28 cellular contexts compared by ENCODE assay signal in the genomic region with DNA sequence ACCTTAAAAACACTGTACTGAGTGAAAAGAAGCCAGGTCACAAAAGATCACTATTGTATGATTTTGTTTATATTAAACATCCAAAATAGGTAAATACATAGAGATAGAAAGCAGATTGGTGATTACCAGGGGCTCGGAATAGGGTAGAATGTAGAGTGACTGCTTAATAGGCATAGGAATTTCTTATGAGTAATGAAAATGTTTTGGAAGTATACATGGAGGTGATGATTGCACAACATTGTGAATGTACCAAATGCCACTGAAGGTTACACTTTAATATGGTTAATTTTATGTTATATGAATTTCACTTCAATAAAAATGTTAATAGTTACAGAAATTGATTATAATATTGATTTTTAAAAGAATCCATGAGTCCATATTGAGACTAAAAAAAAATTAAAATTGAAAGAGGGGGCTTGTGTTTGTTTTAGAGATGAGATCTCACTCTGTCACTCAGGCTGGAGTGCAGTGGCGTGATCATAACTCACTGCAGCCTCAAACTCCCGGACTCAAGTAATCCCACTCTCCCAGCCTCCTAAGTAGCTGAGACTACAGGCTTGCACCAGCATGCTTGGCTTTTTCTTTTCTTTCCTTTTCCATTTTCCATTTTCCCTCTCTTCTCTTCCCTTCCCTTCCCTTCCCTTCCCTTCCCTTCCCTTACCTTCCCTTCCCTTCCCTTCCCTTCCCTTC.
DNase-seq lines count a peak whose midpoint lies in the region; TF ChIP-seq lines count a peak whose summit lies in the region.
"Had no signal": no experiment of that assay in that cellular context is flagged by ENCODE, and none has a peak within 500 bp of the region (broad histone marks: within the 10 kb centered on the region; RNA-seq: fewer than 3 reads in every experiment).

No MANE protein-coding gene starts in this region.

- H3K27me3 Mint-ChIP-seq in H9 (ENCODE audit: low read depth), result no peaks in the 10 kb centered on the region
- H3K27me3 Mint-ChIP-seq: activated naive CD8-positive, alpha-beta T cell treated with anti-CD3 and anti-CD28 coated beads, Interleukin-2, amount 10 ng/mL, durations not matched to agents 7 days and 5 days; natural killer cell treated with Interleukin-12 subunit alpha and Interleukin-12 subunit beta and Interleukin-15 and Interleukin-18, amount 100 ng/mL, for 72 hours had no signal

- H2AK5ac ChIP-seq in trophoblast cell (ENCODE audit: low read length), result no peak overlapping the region
- no peak overlapping the region for H2AK5ac ChIP-seq in H9 (ENCODE audit: insufficient read length, low read length)

- no peak overlapping the region for H3K4me2 ChIP-seq in trophoblast cell (ENCODE audit: low read length)
- no peak overlapping the region for H3K4me2 ChIP-seq in H9 (ENCODE audit: insufficient read depth, insufficient read length, low read length)

- H3K27me3 ChIP-seq in trophoblast cell (ENCODE audit: insufficient read depth, low read length), result no peaks in the 10 kb centered on the region
- no peaks in the 10 kb centered on the region for H3K27me3 ChIP-seq in H9 (ENCODE audit: insufficient read depth, low read length)
- H3K27me3 ChIP-seq: dorsolateral prefrontal cortex, heart left ventricle, stomach, thyroid gland had no signal

- no CpG with 5 or more reads among the region's 3 CpGs for WGBS in trophoblast cell (ENCODE audit: extremely low coverage, insufficient coverage, insufficient read length)
- WGBS in H9 (ENCODE audit: extremely low coverage, insufficient read length, low lambda C conversion rate), result no CpG with 5 or more reads among the region's 3 CpGs

- H3K23ac ChIP-seq in trophoblast cell (ENCODE audit: low read length) (no peak overlapping the region), H9 (ENCODE audit: insufficient read length, low read depth, low read length) (no peak overlapping the region)

- H4K91ac ChIP-seq in trophoblast cell (ENCODE audit: low read depth, low read length), result no peak overlapping the region
- no peak overlapping the region for H4K91ac ChIP-seq in H9 (ENCODE audit: insufficient read length, low read depth, low read length)

- DNase-seq in ELR (ENCODE audit: low read depth) (peak; percentile 78), NCI-H226 (peak; percentile 57), choroid plexus epithelial cell (ENCODE audit: low read depth) (peak; percentile 46), trophoblast cell (peak; percentile 56 to 86), H9 (no peak), GM20000 (ENCODE audit: low spot score) (no peak)
- DNase-seq in activated naive CD4-positive, alpha-beta T cell (lab: John Stamatoyannopoulos, UW), result no peak
- DNase-seq: activated CD4-positive, alpha-beta T cell treated with anti-CD3 and anti-CD28 coated beads for 48 hours; activated effector memory CD4-positive, alpha-beta T cell treated with anti-CD3 and anti-CD28 coated beads, Interleukin-2, amount 50 U/mL, for 16 hours; activated naive CD8-positive, alpha-beta T cell treated with anti-CD3 and anti-CD28 coated beads, Interleukin-2, amount 10 ng/mL, durations not matched to agents 7 days and 5 days; activated T-cell treated with anti-CD3 and anti-CD28 coated beads, Interleukin-2, amount 50 U/mL, for 1 hour; DMS79 treated with DMSO at 0.1 percent for 48 hours; dorsolateral prefrontal cortex; heart left ventricle; KBM-7; mucosa of descending colon; NCI-H1436 treated with DMSO at 0.1 percent for 48 hours; NCI-H446 treated with DMSO at 0.1 percent for 48 hours; NK-92 treated with Interleukin-12 subunit alpha and Interleukin-12 subunit beta, amount 100 ng/mL, for 24 hours; stimulated activated CD8-positive, alpha-beta memory T cell treated with anti-CD3 and anti-CD28 coated beads, Interleukin-4, amount 100 ng/mL, for 48 hours; stomach; T1000; thyroid gland; WERI-Rb-1 had no signal

- H2BK15ac ChIP-seq in H9 (ENCODE audit: low read depth, low read length), result no peak overlapping the region

- H3T11ph ChIP-seq in H9 (ENCODE audit: low read length), result no peak overlapping the region

- no peak overlapping the region for H3K4me3 Mint-ChIP-seq in H9
- H3K4me3 Mint-ChIP-seq: activated naive CD8-positive, alpha-beta T cell treated with anti-CD3 and anti-CD28 coated beads, Interleukin-2, amount 10 ng/mL, durations not matched to agents 7 days and 5 days; natural killer cell treated with Interleukin-12 subunit alpha and Interleukin-12 subunit beta and Interleukin-15 and Interleukin-18, amount 100 ng/mL, for 72 hours had no signal

- H3K4me3 ChIP-seq in choroid plexus epithelial cell (ENCODE audit: low read depth, low read length) (no peak overlapping the region), trophoblast cell (ENCODE audit: low read depth, low read length) (no peak overlapping the region)
- H3K4me3 ChIP-seq: dorsolateral prefrontal cortex, heart left ventricle, lung, mucosa of descending colon, skin epidermis, stomach, thyroid gland had no signal

- no peaks in the 10 kb centered on the region for H3K23me2 ChIP-seq in H9 (ENCODE audit: insufficient read length, low read depth, low read length, poor library complexity, severe bottlenecking)

- no peak for TF ChIP-seq CTCF in choroid plexus epithelial cell (conservative IDR thresholded peaks at IDR 0.05; ENCODE audit: low read depth, low read length)
- no peak for TF ChIP-seq CTCF in H9 (conservative IDR thresholded peaks at IDR 0.05)
- no peak for TF ChIP-seq CTCF in GM20000 (IDR thresholded peaks at IDR 0.05; ENCODE audit: extremely low read depth, missing control alignments)

- no peak overlapping the region for H4K12ac ChIP-seq in trophoblast cell (ENCODE audit: low read depth, low read length)

- no peak overlapping the region for H3K56ac ChIP-seq in H9 (ENCODE audit: insufficient read length, low read depth, low read length)

- no peak overlapping the region for H2BK120ac ChIP-seq in trophoblast cell (ENCODE audit: insufficient read depth, low read length, poor library complexity)
- H2BK120ac ChIP-seq in H9 (ENCODE audit: low read depth, low read length, poor library complexity, severe bottlenecking), result no peak overlapping the region

- no peak overlapping the region for H3K27ac Mint-ChIP-seq in H9
- H3K27ac Mint-ChIP-seq: activated naive CD8-positive, alpha-beta T cell treated with anti-CD3 and anti-CD28 coated beads, Interleukin-2, amount 10 ng/mL, durations not matched to agents 7 days and 5 days; natural killer cell treated with Interleukin-12 subunit alpha and Interleukin-12 subunit beta and Interleukin-15 and Interleukin-18, amount 100 ng/mL, for 72 hours had no signal

- H3K9me3 ChIP-seq in trophoblast cell (ENCODE audit: insufficient read depth, low read depth, low read length), result no peaks in the 10 kb centered on the region
- H3K9me3 ChIP-seq in H9 (ENCODE audit: control insufficient read depth, low read depth, low read length), result no peaks in the 10 kb centered on the region
- H3K9me3 ChIP-seq: heart left ventricle, mucosa of descending colon, stomach, thyroid gland had no signal

- H2BK12ac ChIP-seq in trophoblast cell (ENCODE audit: low read length) (no peak overlapping the region), H9 (ENCODE audit: insufficient read length, low read depth, low read length) (no peak overlapping the region)

- no peak overlapping the region for H3K14ac ChIP-seq in trophoblast cell (ENCODE audit: low read length)
- no peak overlapping the region for H3K14ac ChIP-seq in H9 (ENCODE audit: insufficient read depth, low read length)

- H3K79me1 ChIP-seq in trophoblast cell (ENCODE audit: low read length) (no peaks in the 10 kb centered on the region), H9 (ENCODE audit: insufficient read depth, low read depth, low read length, poor library complexity, severe bottlenecking) (no peaks in the 10 kb centered on the region)

- no peak overlapping the region for H4K5ac ChIP-seq in H9 (ENCODE audit: insufficient read length, low read depth, low read length)

- H2BK20ac ChIP-seq in H9 (ENCODE audit: low read depth, low read length, poor library complexity, severe bottlenecking), result no peak overlapping the region

- H3K36me3 Mint-ChIP-seq in H9 (ENCODE audit: insufficient read depth in 1 of 3, low read depth in 3 of 3), result peaks cover 13 to 16% (median 15%) of the 10 kb centered on the region in 3 experiments
- H3K36me3 Mint-ChIP-seq: natural killer cell treated with Interleukin-12 subunit alpha and Interleukin-12 subunit beta and Interleukin-15 and Interleukin-18, amount 100 ng/mL, for 72 hours had no signal

- H3K4ac ChIP-seq in trophoblast cell (ENCODE audit: low read depth, low read length), result no peak overlapping the region
- H3K4ac ChIP-seq in H9 (ENCODE audit: low read depth, low read length), result no peak overlapping the region

- H2BK5ac ChIP-seq in trophoblast cell (ENCODE audit: low read depth, low read length, poor library complexity) (no peak overlapping the region), H9 (ENCODE audit: insufficient read length, low read length) (no peak overlapping the region)

- H3K9me3 Mint-ChIP-seq in H9, result peaks cover 0 to 3% of the 10 kb centered on the region in 2 experiments; a peak in 1 of 5 replicates
- H3K9me3 Mint-ChIP-seq: natural killer cell treated with Interleukin-12 subunit alpha and Interleukin-12 subunit beta and Interleukin-15 and Interleukin-18, amount 100 ng/mL, for 72 hours had no signal

- H3K27ac ChIP-seq in trophoblast cell (ENCODE audit: low read depth, low read length), result no peak overlapping the region
- H3K27ac ChIP-seq in H9 (ENCODE audit: insufficient read length, low read depth, low read length), result no peak overlapping the region
- H3K27ac ChIP-seq: C4-2B, dorsolateral prefrontal cortex, heart left ventricle, skin epidermis, stomach, thyroid gland, WERI-Rb-1 had no signal

- H3K36me3 ChIP-seq in trophoblast cell (ENCODE audit: control insufficient read depth in 1 of 2, insufficient read depth in 2 of 2, low read length in 2 of 2), result peaks cover 0 to 1% of the 10 kb centered on the region in 2 experiments
- H3K36me3 ChIP-seq: heart left ventricle, thyroid gland, WERI-Rb-1 had no signal

- H4K20me1 ChIP-seq in H9 (ENCODE audit: control insufficient read depth, insufficient read depth, insufficient read length), result no peaks in the 10 kb centered on the region

- H2AFZ ChIP-seq in trophoblast cell (ENCODE audit: insufficient read depth, low read length, poor library complexity) (no peak overlapping the region), H9 (ENCODE audit: low read length) (no peak overlapping the region)

- H4K8ac ChIP-seq in trophoblast cell (ENCODE audit: low read depth, low read length) (no peak overlapping the region), H9 (replicated peaks; ENCODE audit: insufficient read length, low read depth, low read length) (no peak overlapping the region)

- H3K9ac ChIP-seq in trophoblast cell (ENCODE audit: low read length) (no peak overlapping the region), H9 (ENCODE audit: extremely low read depth, insufficient read length, low read length) (no peak overlapping the region)

- no peaks in the 10 kb centered on the region for H3K79me2 ChIP-seq in trophoblast cell (ENCODE audit: control insufficient read depth, insufficient read depth, low read length, poor library complexity)
- no peaks in the 10 kb centered on the region for H3K79me2 ChIP-seq in H9 (ENCODE audit: insufficient read depth, low read length)

- H3K18ac ChIP-seq in trophoblast cell (ENCODE audit: low read length) (no peak overlapping the region), H9 (ENCODE audit: insufficient read length, low read depth, low read length) (no peak overlapping the region)

- peaks cover 6 to 9% of the 10 kb centered on the region in 2 experiments for H3K4me1 Mint-ChIP-seq in H9

- H3K4me1 ChIP-seq in trophoblast cell (ENCODE audit: control insufficient read depth in 1 of 2, insufficient read depth in 2 of 2, low read length in 2 of 2), result no peaks in the 10 kb centered on the region
- H3K4me1 ChIP-seq in H9 (ENCODE audit: insufficient read depth, low read length), result no peaks in the 10 kb centered on the region

Comparison
In these comparisons a context has a peak if more than half of its experiments do, and no peak if none do; other contexts are left out.
1. DNase-seq: peak in ELR (single experiment), NCI-H226 (single experiment), choroid plexus epithelial cell (single experiment) and trophoblast cell (2 of 2); none in H9 (single experiment), GM20000 (single experiment) and activated naive CD4-positive, alpha-beta T cell (0 of 4).